In the genomic region with DNA sequence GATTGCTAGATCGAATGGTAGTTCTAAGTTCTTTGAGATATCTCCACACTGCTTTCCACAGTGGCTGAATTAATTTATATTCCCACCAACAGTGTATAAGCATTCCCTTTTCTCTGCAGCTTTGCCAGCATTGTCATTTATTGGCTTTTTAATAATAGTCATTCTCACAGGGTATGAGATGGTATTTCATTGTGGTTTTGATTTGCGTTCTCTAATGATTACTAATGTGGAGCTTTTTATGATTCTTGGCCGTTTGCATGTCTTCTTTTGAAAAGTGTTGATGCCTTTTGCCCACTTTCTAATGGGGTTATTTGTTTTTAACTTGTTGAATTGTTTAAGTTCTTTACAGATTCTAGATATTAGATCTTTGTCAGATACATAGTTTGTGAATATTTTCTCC, we compare ENCODE assay signal across 9 cellular contexts. TPM values are rescaled to one million over a fixed set of nuclear protein-coding genes. Genes with fewer than 3 reads are reported as not detected.
A peak's percentile ranks its signal among the peaks of the same experiment; 100 is the strongest.
DNase-seq lines count a peak whose midpoint lies in the region; ATAC-seq and TF ChIP-seq lines count a peak whose summit lies in the region.
"Had no signal": no experiment of that assay in that cellular context is flagged by ENCODE, and none has a peak within 500 bp of the region (broad histone marks: within the 10 kb centered on the region; RNA-seq: fewer than 3 reads in every experiment).

No MANE protein-coding gene starts in this region.

- no peak overlapping the region for H3K27ac ChIP-seq in RWPE2 (ENCODE audit: poor library complexity, severe bottlenecking)
- no peak overlapping the region for H3K27ac ChIP-seq in OCI-LY7 (ENCODE audit: low read depth, low read length, poor library complexity, severe bottlenecking)
- H3K27ac ChIP-seq: SJCRH30 had no signal

- CTCF ChIA-PET in OCI-LY7 (lab: Charles Lee; ENCODE audit: unreplicated experiment): no interaction called here

- H3K9me2 ChIP-seq in OCI-LY7 (ENCODE audit: insufficient read depth, low read length): no peaks in the 10 kb centered on the region

- DNase-seq in ELR (ENCODE audit: low read depth) (peak; percentile 70), RWPE2 (ENCODE audit: low spot score) (no peak), fibroblast of gingiva (ENCODE audit: low read depth) (peak; percentile 48), pons (ENCODE audit: low spot score) (peak; percentile 25), OCI-LY7 (ENCODE audit: low spot score) (no peak), activated T-cell treated with anti-CD3 and anti-CD28 coated beads for 4 hours (no peak), NCI-H526 treated with DMSO at 0.1 percent for 48 hours (lab: John Stamatoyannopoulos, UW) (no peak)
- DNase-seq in activated CD4-positive, CD25-positive, alpha-beta regulatory T cell treated with anti-CD3 and anti-CD28 coated beads, Interleukin-2, amount 50 U/mL, for 72 hours: no peak

- H3K4me3 ChIP-seq in RWPE2 (ENCODE audit: severe bottlenecking) (no peak overlapping the region), OCI-LY7 (ENCODE audit: low read depth, low read length, poor library complexity, severe bottlenecking) (no peak overlapping the region)
- H3K4me3 ChIP-seq: SJCRH30 had no signal

- POLR2A ChIA-PET in OCI-LY7 (lab: Charles Lee): interaction anchor here (0.6 kb wide), 1 partner anchor 211 kb away, joined by 5 read pairs; no protein-coding TSS in a partner anchor

- TF ChIP-seq CTCF in RWPE2 (IDR thresholded peaks at IDR 0.05; ENCODE audit: poor library complexity, severe bottlenecking) (no peak), OCI-LY7 (conservative IDR thresholded peaks at IDR 0.05; ENCODE audit: low read length) (no peak)

- intact Hi-C loops in OCI-LY7 (cut with micrococcal nuclease; ENCODE audit: unreplicated experiment): no loop called here

- H3K4me2 ChIP-seq in OCI-LY7 (ENCODE audit: low read length): no peak overlapping the region

- H2AFZ ChIP-seq in OCI-LY7 (ENCODE audit: low read length): no peak overlapping the region

- H3K27me3 ChIP-seq in RWPE2 (ENCODE audit: insufficient read depth, poor library complexity, severe bottlenecking): no peaks in the 10 kb centered on the region
- H3K27me3 ChIP-seq: SJCRH30 had no signal

- peaks cover 11% of the 10 kb centered on the region for H3K36me3 ChIP-seq in RWPE2 (ENCODE audit: low read depth)
- H3K36me3 ChIP-seq in OCI-LY7 (ENCODE audit: insufficient read depth, low read length): peaks cover 32% of the 10 kb centered on the region; the same call in 1 of the 2 replicates
- H3K36me3 ChIP-seq: SJCRH30 had no signal

- H3K9me3 ChIP-seq in RWPE2 (ENCODE audit: severe bottlenecking): peaks cover 2% of the 10 kb centered on the region
- H3K9me3 ChIP-seq in OCI-LY7 (ENCODE audit: low read length): no peaks in the 10 kb centered on the region
- H3K9me3 ChIP-seq: SJCRH30 had no signal

- ATAC-seq in RWPE2 (ENCODE audit: low read depth): peak; percentile 10; the same call in 1 of the 3 replicates

- peaks cover 12% of the 10 kb centered on the region; the same call in 1 of the 2 replicates for H4K20me1 ChIP-seq in OCI-LY7 (ENCODE audit: insufficient read depth, low read length)

- BruUV-seq in OCI-LY7 (replicated peaks; lab: Mats Ljungman, UMichigan): no TSS peak

- H3K79me2 ChIP-seq in OCI-LY7 (ENCODE audit: insufficient read depth, low read depth, low read length): peaks cover 13% of the 10 kb centered on the region; the same call in 1 of the 2 replicates

- H3K4me1 ChIP-seq in RWPE2 (ENCODE audit: insufficient read depth, poor library complexity, severe bottlenecking) (no peaks in the 10 kb centered on the region), OCI-LY7 (ENCODE audit: insufficient read depth, low read length, poor library complexity, severe bottlenecking) (no peaks in the 10 kb centered on the region)
- H3K4me1 ChIP-seq: SJCRH30 had no signal

RNA-seq across cellular contexts. Expression of a gene that starts 36.5 kb away (rescaled TPM):
- 12.1 and 13.4 TPM in 2 replicates for total RNA-seq in OCI-LY7 (2014; rRNA removed; shearing (Covaris generic))
- 14.5 and 17.1 TPM in 2 replicates for total RNA-seq in OCI-LY7 (2022)

RNA-seq across cellular contexts. Expression of a gene that starts 41.1 kb away (rescaled TPM):
- total RNA-seq in OCI-LY7 (2014; rRNA removed; shearing (Covaris generic)): 9.1 and 14.2 TPM in 2 replicates
- total RNA-seq in OCI-LY7 (2022): 16.4 and 16.5 TPM in 2 replicates

Comparison
In these comparisons a context has a peak if more than half of its experiments do, and no peak if none do; other contexts are left out.
1. DNase-seq: peak in ELR (single experiment), fibroblast of gingiva (single experiment) and pons (single experiment); none in RWPE2 (single experiment), OCI-LY7 (single experiment), activated T-cell treated with anti-CD3 and anti-CD28 coated beads for 4 hours (single experiment), activated CD4-positive, CD25-positive, alpha-beta regulatory T cell treated with anti-CD3 and anti-CD28 coated beads, Interleukin-2, amount 50 U/mL, for 72 hours (single experiment) and NCI-H526 treated with DMSO at 0.1 percent for 48 hours (single experiment).